Comparison of ENCODE assay signal across 8 cellular contexts in the genomic region with DNA sequence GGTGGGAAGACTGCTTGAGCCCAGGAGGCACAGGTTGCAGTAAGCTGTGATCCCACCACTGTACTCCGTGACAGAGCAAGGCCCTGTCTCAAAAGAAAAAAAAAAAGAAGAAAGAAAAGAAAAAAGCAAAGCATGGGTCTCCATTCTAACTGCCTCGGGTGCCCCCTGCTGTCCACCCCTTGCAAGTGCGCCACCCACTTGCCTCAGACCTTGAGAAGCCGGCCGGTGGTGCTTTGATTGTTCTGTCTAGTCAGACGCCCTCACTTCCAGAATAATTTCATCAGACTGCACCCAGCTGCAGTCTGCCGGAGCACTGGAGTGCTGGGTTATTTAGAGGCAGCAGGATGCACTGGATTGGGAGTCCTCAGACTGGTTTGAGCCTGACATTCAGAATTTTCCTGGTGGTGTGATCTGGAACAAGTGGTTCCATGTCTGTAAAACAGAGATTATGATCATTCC. TPM values are rescaled to one million over a fixed set of nuclear protein-coding genes. Genes with fewer than 3 reads are reported as not detected.
DNase-seq lines count a peak whose midpoint lies in the region; ATAC-seq and TF ChIP-seq lines count a peak whose summit lies in the region.

No MANE protein-coding gene starts in this region.

- no peaks in the 10 kb centered on the region for H3K36me3 Mint-ChIP-seq in natural killer cell
- peaks cover 7% of the 10 kb centered on the region for H3K36me3 Mint-ChIP-seq in stimulated activated memory B cell treated with anti-CD40 and anti-IgM and Interleukin-4, amounts not matched to agents 10 μg/mL and 1 μg/mL and 100 μg/mL, for 72 hours

- H3K27me3 Mint-ChIP-seq in natural killer cell (ENCODE audit: low read depth in 2 of 2) = peaks cover 6 to 25% of the 10 kb centered on the region in 2 donors
- no peaks in the 10 kb centered on the region for H3K27me3 Mint-ChIP-seq in stimulated activated memory B cell treated with anti-CD40 and anti-IgM and Interleukin-4, amounts not matched to agents 10 μg/mL and 1 μg/mL and 100 μg/mL, for 72 hours

- 0 out of 2 replicates have a peak overlapping the region, but pooled peaks have one; percentile 8 for H3K9ac ChIP-seq in OCI-LY3 (ENCODE audit: low read length)

- no peak for TF ChIP-seq POLR2A in erythroblast (IDR thresholded peaks at IDR 0.05; ENCODE audit: low read length)

- no peak overlapping the region for H3K27ac Mint-ChIP-seq in natural killer cell
- no peak overlapping the region for H3K27ac Mint-ChIP-seq in stimulated activated memory B cell treated with anti-CD40 and anti-IgM and Interleukin-4, amounts not matched to agents 10 μg/mL and 1 μg/mL and 100 μg/mL, for 72 hours

- peak overlapping the region; percentile 36 for H3K27ac ChIP-seq in OCI-LY3 (ENCODE audit: low read length)

- intact Hi-C loops in natural killer cell (cut with micrococcal nuclease) = loop anchor here (1.0 kb wide), 1 partner anchor 270 kb away; no protein-coding TSS in a partner anchor

- no peaks in the 10 kb centered on the region for H4K20me1 ChIP-seq in OCI-LY3 (ENCODE audit: insufficient read depth, low read length)

- H3K9me3 ChIP-seq in OCI-LY3 (ENCODE audit: insufficient read depth, low read length) = no peaks in the 10 kb centered on the region

- H3K79me2 ChIP-seq in OCI-LY3 (ENCODE audit: low read length) = no peaks in the 10 kb centered on the region

- H2AFZ ChIP-seq in OCI-LY3 (ENCODE audit: low read depth, low read length) = no peak overlapping the region

- H3K4me3 ChIP-seq in Jurkat, Clone E6-1 (ENCODE audit: low read length) = no peak overlapping the region
- no peak overlapping the region for H3K4me3 ChIP-seq in OCI-LY3 (ENCODE audit: low read length)

- no peak overlapping the region for H3K4me3 Mint-ChIP-seq in natural killer cell
- no peak overlapping the region for H3K4me3 Mint-ChIP-seq in stimulated activated memory B cell treated with anti-CD40 and anti-IgM and Interleukin-4, amounts not matched to agents 10 μg/mL and 1 μg/mL and 100 μg/mL, for 72 hours

- peaks cover 0 to 4% of the 10 kb centered on the region in 2 donors for H3K4me1 Mint-ChIP-seq in natural killer cell
- peaks cover 23% of the 10 kb centered on the region for H3K4me1 Mint-ChIP-seq in stimulated activated memory B cell treated with anti-CD40 and anti-IgM and Interleukin-4, amounts not matched to agents 10 μg/mL and 1 μg/mL and 100 μg/mL, for 72 hours

- TF ChIP-seq CTCF in OCI-LY3 (IDR thresholded peaks at IDR 0.05; ENCODE audit: low read depth, low read length) (peak; percentile 98), natural killer cell (IDR thresholded peaks at IDR 0.05) (peak; percentile 86)

- H3K9me3 Mint-ChIP-seq in natural killer cell = no peaks in the 10 kb centered on the region
- H3K9me3 Mint-ChIP-seq in stimulated activated memory B cell treated with anti-CD40 and anti-IgM and Interleukin-4, amounts not matched to agents 10 μg/mL and 1 μg/mL and 100 μg/mL, for 72 hours = no peaks in the 10 kb centered on the region

- peaks cover 81% of the 10 kb centered on the region for H3K36me3 ChIP-seq in OCI-LY3 (replicated peaks; ENCODE audit: low read depth, low read length)

- no peak overlapping the region for H3K4me2 ChIP-seq in OCI-LY3 (ENCODE audit: low read length)

- H3K27me3 ChIP-seq in OCI-LY3 (ENCODE audit: low read depth, low read length) = no peaks in the 10 kb centered on the region

- H3K4me1 ChIP-seq in OCI-LY3 (ENCODE audit: low read length) = peaks cover 31% of the 10 kb centered on the region

- ATAC-seq in natural killer cell = peak; percentile 85 to 94 (median 88)
- ATAC-seq in stimulated activated memory B cell treated with anti-CD40 and anti-IgM and Interleukin-4, amounts not matched to agents 10 μg/mL and 1 μg/mL and 100 μg/mL, for 72 hours = peak; percentile 64
- ATAC-seq in HG03045 (IDR thresholded peaks at IDR 0.05; ENCODE audit: unreplicated experiment) = no peak

- DNase-seq in DMS53 treated with DMSO at 0.1 percent for 48 hours (lab: John Stamatoyannopoulos, UW; ENCODE audit: unreplicated experiment) (peak; percentile 78), activated T-cell treated with anti-CD3 and anti-CD28 coated beads for 1 hour (ENCODE audit: low read depth) (peak; percentile 68), erythroblast (lab: John Stamatoyannopoulos, UW) (peak; percentile 65 to 80), natural killer cell (peak; percentile 61)
- DNase-seq in Jurkat, Clone E6-1 (ENCODE audit: low read depth, low spot score) = peak; percentile 84

RNA-seq across cellular contexts. Expression of a gene that starts 17.6 kb away (rescaled TPM):
- polyA plus RNA-seq in Jurkat, Clone E6-1 (2012; ENCODE audit: insufficient read depth, insufficient read length) = 24.2 TPM
- total RNA-seq in natural killer cell = 10 to 100 TPM; 35.8 to 42.8 (median 41.2) TPM

RNA-seq across cellular contexts. Expression of a gene that starts 39.9 kb away (rescaled TPM):
- 8.9 TPM for polyA plus RNA-seq in Jurkat, Clone E6-1 (2012; ENCODE audit: insufficient read depth, insufficient read length)
- total RNA-seq in natural killer cell = 10 to 100 TPM in 2 of 3 donors, 1 to 10 TPM in 1; 6.3 to 31.6 (median 12.4) TPM
